Comparison of ENCODE assay signal across 8 cellular contexts in genomic region chr20:62302341-62303048, GRCh38. TPM values are rescaled to one million over a fixed set of nuclear protein-coding genes. Genes with fewer than 3 reads are reported as not detected.
DNase-seq lines count a peak whose midpoint lies in the region; ATAC-seq and TF ChIP-seq lines count a peak whose summit lies in the region.

A gene with protein sequence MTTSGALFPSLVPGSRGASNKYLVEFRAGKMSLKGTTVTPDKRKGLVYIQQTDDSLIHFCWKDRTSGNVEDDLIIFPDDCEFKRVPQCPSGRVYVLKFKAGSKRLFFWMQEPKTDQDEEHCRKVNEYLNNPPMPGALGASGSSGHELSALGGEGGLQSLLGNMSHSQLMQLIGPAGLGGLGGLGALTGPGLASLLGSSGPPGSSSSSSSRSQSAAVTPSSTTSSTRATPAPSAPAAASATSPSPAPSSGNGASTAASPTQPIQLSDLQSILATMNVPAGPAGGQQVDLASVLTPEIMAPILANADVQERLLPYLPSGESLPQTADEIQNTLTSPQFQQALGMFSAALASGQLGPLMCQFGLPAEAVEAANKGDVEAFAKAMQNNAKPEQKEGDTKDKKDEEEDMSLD (plus strand): TSS chr20:62302997. CDS start chr20:62303569, 572 bp downstream.

- H2AFZ ChIP-seq in osteoblast (ENCODE audit: low read length): peak within 1 kb of the TSS; percentile 80

- H3K27ac ChIP-seq in osteoblast (ENCODE audit: low read depth, low read length) (peak within 1 kb of the TSS; percentile 84), thoracic aorta (peak within 1 kb of the TSS; percentile 98 to 100)

- H3K4me2 ChIP-seq in osteoblast (ENCODE audit: insufficient read depth, low read length): peak within 1 kb of the TSS; percentile 96

- no peaks in the 10 kb centered on the region for H3K9me3 Mint-ChIP-seq in activated naive CD4-positive, alpha-beta T cell treated with anti-CD3 and anti-CD28 coated beads, Interleukin-2, amount 50 U/mL, for 72 hours

- peaks cover 13 to 31% of the 10 kb centered on the region in 2 donors for H3K36me3 Mint-ChIP-seq in activated naive CD4-positive, alpha-beta T cell treated with anti-CD3 and anti-CD28 coated beads, Interleukin-2, amount 50 U/mL, for 72 hours

- H3K27me3 ChIP-seq in osteoblast (ENCODE audit: insufficient read depth, low read length): no peaks in the 10 kb centered on the region
- H3K27me3 ChIP-seq in thoracic aorta (replicated peaks; ENCODE audit: insufficient read depth): no peaks in the 10 kb centered on the region

- ATAC-seq in HG02588 (IDR thresholded peaks at IDR 0.05; ENCODE audit: unreplicated experiment) (peak; percentile 73), SK-N-SH treated with all-trans-retinoic acid at 6 μM for 48 hours (peak; percentile 87), thoracic aorta (ENCODE audit: insufficient number of reproducible peaks, low FRiP score, low read depth) (peak; percentile 88)
- ATAC-seq in activated naive CD4-positive, alpha-beta T cell treated with anti-CD3 and anti-CD28 coated beads, Interleukin-2, amount 50 U/mL, for 72 hours: peak; percentile 85

- peak within 1 kb of the TSS; percentile 93 for H3K4me3 ChIP-seq in osteoblast (ENCODE audit: insufficient read depth, low read length)
- H3K4me3 ChIP-seq in thoracic aorta: peak within 1 kb of the TSS; percentile 97

- H3K4me1 ChIP-seq in osteoblast (ENCODE audit: insufficient read depth, low read length) (peaks cover 18% of the 10 kb centered on the region), thoracic aorta (ENCODE audit: control insufficient read depth in 1 of 2, low read depth in 2 of 2) (peaks cover 13 to 29% of the 10 kb centered on the region in 2 donors)

- no peaks in the 10 kb centered on the region for H3K9me3 ChIP-seq in osteoblast (ENCODE audit: low read depth, low read length)
- no peaks in the 10 kb centered on the region for H3K9me3 ChIP-seq in thoracic aorta

- peak within 1 kb of the TSS; percentile 98 to 100 for H3K27ac Mint-ChIP-seq in activated naive CD4-positive, alpha-beta T cell treated with anti-CD3 and anti-CD28 coated beads, Interleukin-2, amount 50 U/mL, for 72 hours

- peaks cover 44% of the 10 kb centered on the region for H4K20me1 ChIP-seq in osteoblast (ENCODE audit: insufficient read depth, low read length)

- H3K79me2 ChIP-seq in osteoblast (ENCODE audit: insufficient read depth, low read length): peaks cover 45% of the 10 kb centered on the region

- peak; percentile 90 for TF ChIP-seq CTCF in GM10266 (IDR thresholded peaks at IDR 0.05; ENCODE audit: control insufficient read depth, insufficient read depth, low read depth, missing control alignments)
- TF ChIP-seq CTCF in osteoblast (IDR thresholded peaks at IDR 0.05; ENCODE audit: extremely low read depth, low read depth, low read length): peak; percentile 68
- peak; percentile 99 for TF ChIP-seq CTCF in thoracic aorta (IDR thresholded peaks at IDR 0.05)

- DNase-seq in GM10266 (ENCODE audit: extremely low spot score): peak; percentile 100
- peak; percentile 96 for DNase-seq in NCI-H1092 (lab: John Stamatoyannopoulos, UW)
- DNase-seq in activated naive CD4-positive, alpha-beta T cell treated with anti-CD3 and anti-CD28 coated beads, Interleukin-2, amount 50 U/mL, for 72 hours (ENCODE audit: low spot score in 2 of 2): peak; percentile 99
- peak; percentile 99 for DNase-seq in glomerular visceral epithelial cell (ENCODE audit: extremely low spot score)
- DNase-seq in osteoblast (ENCODE audit: insufficient read length, low spot score, missing footprints): peak; percentile 100
- peak; percentile 73 for DNase-seq in thoracic aorta (ENCODE audit: low spot score)

- peaks cover 25% of the 10 kb centered on the region for H3K36me3 ChIP-seq in osteoblast (ENCODE audit: insufficient read depth, low read length)
- peaks cover 25% of the 10 kb centered on the region for H3K36me3 ChIP-seq in thoracic aorta

TF ChIP-seq in SK-N-SH treated with all-trans-retinoic acid at 6 μM for 48 hours, 23 proteins besides CTCF, POLR2A, EP300 and RAD21:
- TF ChIP-seq TSHZ2 (CRISPR knock-in tag; IDR thresholded peaks at IDR 0.05) (0 out of 2 replicates have a peak, but pooled peaks have one; percentile 49), ZFP3 (CRISPR knock-in tag; IDR thresholded peaks at IDR 0.05) (peak; percentile 78), SNAI2 (CRISPR knock-in tag; IDR thresholded peaks at IDR 0.05) (no peak), OSR1 (CRISPR knock-in tag; IDR thresholded peaks at IDR 0.05) (no peak), ZC3H10 (CRISPR knock-in tag; IDR thresholded peaks at IDR 0.05) (no peak), BACH2 (CRISPR knock-in tag; IDR thresholded peaks at IDR 0.05; ENCODE audit: borderline replicate concordance) (peak; percentile 17; the same call in 1 of the 2 replicates), ZNF8 (CRISPR knock-in tag; IDR thresholded peaks at IDR 0.05) (no peak)
- TF ChIP-seq, protein P1, sequence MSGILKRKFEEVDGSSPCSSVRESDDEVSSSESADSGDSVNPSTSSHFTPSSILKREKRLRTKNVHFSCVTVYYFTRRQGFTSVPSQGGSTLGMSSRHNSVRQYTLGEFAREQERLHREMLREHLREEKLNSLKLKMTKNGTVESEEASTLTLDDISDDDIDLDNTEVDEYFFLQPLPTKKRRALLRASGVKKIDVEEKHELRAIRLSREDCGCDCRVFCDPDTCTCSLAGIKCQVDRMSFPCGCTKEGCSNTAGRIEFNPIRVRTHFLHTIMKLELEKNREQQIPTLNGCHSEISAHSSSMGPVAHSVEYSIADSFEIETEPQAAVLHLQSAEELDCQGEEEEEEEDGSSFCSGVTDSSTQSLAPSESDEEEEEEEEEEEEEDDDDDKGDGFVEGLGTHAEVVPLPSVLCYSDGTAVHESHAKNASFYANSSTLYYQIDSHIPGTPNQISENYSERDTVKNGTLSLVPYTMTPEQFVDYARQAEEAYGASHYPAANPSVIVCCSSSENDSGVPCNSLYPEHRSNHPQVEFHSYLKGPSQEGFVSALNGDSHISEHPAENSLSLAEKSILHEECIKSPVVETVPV (CRISPR knock-in tag; IDR thresholded peaks at IDR 0.05): no peak

RNA-seq across cellular contexts. Expression of the gene that starts here (rescaled TPM):
- total RNA-seq in activated naive CD4-positive, alpha-beta T cell treated with anti-CD3 and anti-CD28 coated beads, Interleukin-2, amount 50 U/mL, for 72 hours: 10 to 100 TPM; 92.6 to 93.6 TPM
- total RNA-seq in osteoblast (93.1 and 103 TPM in 2 replicates), thoracic aorta (100 to 1,000 TPM in 1 of 2 donors, 10 to 100 TPM in 1; 98.8 to 113 TPM)

Comparison
In these comparisons a context has a peak if more than half of its experiments do, and no peak if none do; other contexts are left out.
1. Peak in every context shown above with its lines: DNase-seq, ATAC-seq, H3K4me3 ChIP-seq and H3K27ac ChIP-seq.